ENCODE assay signal across 8 cellular contexts in the genomic region with DNA sequence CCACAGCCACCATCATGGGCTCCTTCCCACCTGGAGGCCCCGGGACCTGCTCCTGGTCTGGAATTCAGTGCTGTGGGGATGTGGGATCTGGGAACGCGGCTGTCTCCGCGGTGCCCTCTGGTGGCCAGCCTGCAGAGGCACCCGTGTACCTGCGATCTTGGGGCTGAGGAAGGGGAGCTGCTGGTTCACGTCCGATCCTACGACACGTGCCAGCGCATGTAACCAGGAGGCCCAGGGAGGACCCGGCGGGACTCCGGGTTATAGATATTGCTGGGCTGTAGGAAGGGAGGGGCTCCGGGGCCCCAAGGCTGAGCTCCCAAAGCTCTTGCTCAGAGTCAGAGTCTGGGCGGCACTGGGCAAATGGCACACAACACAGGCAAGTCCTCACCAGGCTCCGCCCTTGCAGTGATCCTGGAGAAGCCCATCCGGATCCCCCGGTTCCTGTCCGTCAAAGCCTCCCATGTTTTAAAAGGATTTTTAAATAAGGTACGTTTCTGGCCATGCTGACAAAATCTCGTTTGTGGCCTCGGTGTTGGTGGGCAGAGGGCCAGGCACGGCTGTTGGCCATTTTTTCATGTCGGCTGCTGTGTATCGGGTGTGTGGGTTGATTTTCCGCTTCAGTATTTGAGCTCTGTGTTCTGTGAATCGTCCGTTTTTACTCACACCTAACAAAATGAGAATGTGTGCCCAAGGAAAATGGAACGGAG. TPM values are rescaled to one million over a fixed set of nuclear protein-coding genes. Genes with fewer than 3 reads are reported as not detected.
DNase-seq lines count a peak whose midpoint lies in the region; ATAC-seq and TF ChIP-seq lines count a peak whose summit lies in the region.

No MANE protein-coding gene starts in this region.

- H3K4me1 Mint-ChIP-seq in activated naive CD4-positive, alpha-beta T cell treated with anti-CD3 and anti-CD28 coated beads, Interleukin-2, amount 10 ng/mL, durations not matched to agents 7 days and 5 days, result peaks cover 2% of the 10 kb centered on the region
- H3K4me1 Mint-ChIP-seq in osteocyte (ENCODE audit: unreplicated experiment), result peaks cover 5% of the 10 kb centered on the region

- ATAC-seq in GM21423 (IDR thresholded peaks at IDR 0.05; ENCODE audit: unreplicated experiment) (no peak), GM21737 (IDR thresholded peaks at IDR 0.05; ENCODE audit: unreplicated experiment) (no peak)

- H3K4me3 ChIP-seq in HAP-1, result no peak overlapping the region

- no peaks in the 10 kb centered on the region for H3K36me3 Mint-ChIP-seq in activated naive CD4-positive, alpha-beta T cell treated with anti-CD3 and anti-CD28 coated beads, Interleukin-2, amount 10 ng/mL, durations not matched to agents 7 days and 5 days
- no peaks in the 10 kb centered on the region for H3K36me3 Mint-ChIP-seq in osteocyte (ENCODE audit: unreplicated experiment)

- no peaks in the 10 kb centered on the region for H3K4me1 ChIP-seq in HAP-1

- no peaks in the 10 kb centered on the region for H3K27me3 ChIP-seq in HAP-1 (ENCODE audit: low read depth)

- CTCF ChIA-PET in activated naive CD4-positive, alpha-beta T cell treated with anti-CD3 and anti-CD28 coated beads, Interleukin-2, amount 10 ng/mL, durations not matched to agents 7 days and 5 days (lab: Charles Lee), result interaction anchor here (0.7 to 2.8 kb wide), 21 partner anchors 9 to 316 kb away, joined by 3 to 17 read pairs (median 5); a partner anchor contains a TSS

- in situ Hi-C loops in HAP-1 (cut with MboI; ENCODE audit: low sequenced_read_pairs), result loop anchor here (25.0 kb wide), 1 partner anchor 613 kb away; no protein-coding TSS in a partner anchor

- H3K27ac Mint-ChIP-seq in activated naive CD4-positive, alpha-beta T cell treated with anti-CD3 and anti-CD28 coated beads, Interleukin-2, amount 10 ng/mL, durations not matched to agents 7 days and 5 days, result no peak overlapping the region
- H3K27ac Mint-ChIP-seq in osteocyte (ENCODE audit: unreplicated experiment), result no peak overlapping the region

- no peaks in the 10 kb centered on the region for H3K27me3 Mint-ChIP-seq in activated naive CD4-positive, alpha-beta T cell treated with anti-CD3 and anti-CD28 coated beads, Interleukin-2, amount 10 ng/mL, durations not matched to agents 7 days and 5 days
- H3K27me3 Mint-ChIP-seq in osteocyte (ENCODE audit: unreplicated experiment), result peaks cover 5% of the 10 kb centered on the region

- H3K9me3 Mint-ChIP-seq in activated naive CD4-positive, alpha-beta T cell treated with anti-CD3 and anti-CD28 coated beads, Interleukin-2, amount 10 ng/mL, durations not matched to agents 7 days and 5 days, result no peaks in the 10 kb centered on the region
- H3K9me3 Mint-ChIP-seq in osteocyte (ENCODE audit: unreplicated experiment), result no peaks in the 10 kb centered on the region

- no peak overlapping the region for H3K4me3 Mint-ChIP-seq in activated naive CD4-positive, alpha-beta T cell treated with anti-CD3 and anti-CD28 coated beads, Interleukin-2, amount 10 ng/mL, durations not matched to agents 7 days and 5 days
- no peak overlapping the region for H3K4me3 Mint-ChIP-seq in osteocyte (ENCODE audit: unreplicated experiment)

- peak; percentile 41 for DNase-seq in CD1c-positive myeloid dendritic cell (ENCODE audit: extremely low spot score)
- DNase-seq in HAP-1 (ENCODE audit: low spot score in 2 of 2), result peak; percentile 41 to 77
- peak; percentile 79 for DNase-seq in NCI-H82 treated with DMSO at 0.1 percent for 48 hours (lab: John Stamatoyannopoulos, UW; ENCODE audit: unreplicated experiment)
- DNase-seq in activated naive CD4-positive, alpha-beta T cell treated with anti-CD3 and anti-CD28 coated beads, Interleukin-2, amount 10 ng/mL, durations not matched to agents 7 days and 5 days, result peak; percentile 55
- DNase-seq in germinal center (ENCODE audit: low spot score), result peak; percentile 67
- DNase-seq in osteocyte (ENCODE audit: extremely low spot score, unreplicated experiment), result no peak

- TF ChIP-seq CTCF in osteocyte (IDR thresholded peaks at IDR 0.05), result peak; percentile 89

- peaks cover 6% of the 10 kb centered on the region; the same call in 1 of the 2 replicates for H3K36me3 ChIP-seq in HAP-1 (replicated peaks)

- no peaks in the 10 kb centered on the region for H3K9me3 ChIP-seq in HAP-1

RNA-seq across cellular contexts. Expression of a gene that starts 20.1 kb away (rescaled TPM):
- 85.1 and 90.4 TPM in 2 replicates for total RNA-seq in osteocyte

RNA-seq across cellular contexts. Expression of a gene that starts 53.6 kb away (rescaled TPM):
- 131 and 132 TPM in 2 replicates for total RNA-seq in osteocyte
